Comparison of ENCODE assay signal across 8 cellular contexts in genomic region chr10:11180228-11180627, GRCh38.
DNase-seq lines count a peak whose midpoint lies in the region; ATAC-seq and TF ChIP-seq lines count a peak whose summit lies in the region.

No MANE protein-coding gene starts in this region.

- H3K27ac Mint-ChIP-seq in activated naive CD4-positive, alpha-beta T cell treated with anti-CD3 and anti-CD28 coated beads, Interleukin-2, amount 50 U/mL, for 72 hours, result peak overlapping the region in 1 of 2 donors; percentile 100

- TF ChIP-seq CTCF in GM10266 (IDR thresholded peaks at IDR 0.05; ENCODE audit: control insufficient read depth, insufficient read depth, low read depth, missing control alignments), result no peak

- DNase-seq in RPMI8226 (peak; percentile 20), SW480 (ENCODE audit: low spot score) (no peak), NCI-H510A (lab: John Stamatoyannopoulos, UW) (no peak), SK-N-DZ (ENCODE audit: low spot score) (no peak), GM10266 (ENCODE audit: extremely low spot score) (no peak)
- peak; percentile 62 to 76 for DNase-seq in activated naive CD4-positive, alpha-beta T cell treated with anti-CD3 and anti-CD28 coated beads, Interleukin-2, amount 50 U/mL, for 72 hours (ENCODE audit: low spot score in 2 of 2)
- peak; percentile 26 to 45 for DNase-seq in stimulated activated CD4-positive, alpha-beta T cell treated with anti-CD3 and anti-CD28 coated beads, Interleukin-15, amount 100 ng/mL, for 1 hour (ENCODE audit: low read depth in 1 of 2, low spot score in 1 of 2)

- ATAC-seq in GM19351 (IDR thresholded peaks at IDR 0.05; ENCODE audit: unreplicated experiment), result peak; percentile 21
- peak; percentile 53 to 56 for ATAC-seq in activated naive CD4-positive, alpha-beta T cell treated with anti-CD3 and anti-CD28 coated beads, Interleukin-2, amount 50 U/mL, for 72 hours

- peaks cover 6% of the 10 kb centered on the region in 2 donors for H3K9me3 Mint-ChIP-seq in activated naive CD4-positive, alpha-beta T cell treated with anti-CD3 and anti-CD28 coated beads, Interleukin-2, amount 50 U/mL, for 72 hours

- peaks cover 68 to 73% of the 10 kb centered on the region in 2 donors for H3K36me3 Mint-ChIP-seq in activated naive CD4-positive, alpha-beta T cell treated with anti-CD3 and anti-CD28 coated beads, Interleukin-2, amount 50 U/mL, for 72 hours

Comparison
In these comparisons a context has a peak if more than half of its experiments do, and no peak if none do; other contexts are left out.
1. DNase-seq: peak in RPMI8226 (single experiment), activated naive CD4-positive, alpha-beta T cell treated with anti-CD3 and anti-CD28 coated beads, Interleukin-2, amount 50 U/mL, for 72 hours (2 of 2) and stimulated activated CD4-positive, alpha-beta T cell treated with anti-CD3 and anti-CD28 coated beads, Interleukin-15, amount 100 ng/mL, for 1 hour (2 of 2); none in SW480 (single experiment), NCI-H510A (single experiment), SK-N-DZ (single experiment) and GM10266 (single experiment).